Comparison of ENCODE assay signal across 9 cellular contexts in genomic region chr3:48694610-48695051, GRCh38. TPM values are rescaled to one million over a fixed set of nuclear protein-coding genes. Genes with fewer than 3 reads are reported as not detected.
DNase-seq lines count a peak whose midpoint lies in the region; ATAC-seq, FAIRE-seq and TF ChIP-seq lines count a peak whose summit lies in the region.
"Had no signal": no experiment of that assay in that cellular context is flagged by ENCODE, and none has a peak within 500 bp of the region (broad histone marks: within the 10 kb centered on the region; RNA-seq: fewer than 3 reads in every experiment).

No MANE protein-coding gene starts in this region.

- peak; percentile 49 to 87 (median 64) for ATAC-seq in right lobe of liver
- ATAC-seq in HepG2, result no peak
- no peak for ATAC-seq in GM19455 (IDR thresholded peaks at IDR 0.05; ENCODE audit: unreplicated experiment)
- no peak for ATAC-seq in HG03025 (IDR thresholded peaks at IDR 0.05; ENCODE audit: low FRiP score, unreplicated experiment)

- no peak overlapping the region for H3K4me2 ChIP-seq in HepG2 (ENCODE audit: low read depth, low read length)

- no peak for TF ChIP-seq RAD21 in HepG2 (CRISPR knock-in tag; IDR thresholded peaks at IDR 0.05)

- POLR2A ChIA-PET in HepG2 (lab: Yijun Ruan, JAX), result no interaction called here

- no peak for TF ChIP-seq EP300 in HepG2 (IDR thresholded peaks at IDR 0.05; ENCODE audit: low read depth in 2 of 2, low read length in 2 of 2)
- no peak for TF ChIP-seq EP300 in HepG2 (CRISPR knock-in tag; IDR thresholded peaks at IDR 0.05; ENCODE audit: borderline replicate concordance)

- WGBS in right lobe of liver (ENCODE audit: insufficient coverage, low coverage, low lambda C conversion rate, missing lambda C conversion rate), result 75% methylated on average over 6 of the region's 6 CpGs
- WGBS in HepG2 (ENCODE audit: low lambda C conversion rate), result 93% methylated on average over 6 of the region's 6 CpGs

- no peak for TF ChIP-seq POLR2A in right lobe of liver (IDR thresholded peaks at IDR 0.05)
- TF ChIP-seq POLR2A in HepG2 (IDR thresholded peaks at IDR 0.05; ENCODE audit: insufficient read depth in 1 of 2, low read depth in 2 of 2, low read length in 2 of 2), result no peak
- no peak for TF ChIP-seq POLR2A in vagina (IDR thresholded peaks at IDR 0.05)

- H3K4me1 ChIP-seq in right lobe of liver (peaks cover 0 to 31% (median 4%) of the 10 kb centered on the region in 4 donors), HepG2 (ENCODE audit: insufficient read depth, low read length) (peaks cover 12% of the 10 kb centered on the region), endocrine pancreas (ENCODE audit: control insufficient read depth, insufficient read depth, low read length) (peaks cover 8% of the 10 kb centered on the region), vagina (peaks cover 47% of the 10 kb centered on the region)

- H2AFZ ChIP-seq in HepG2 (ENCODE audit: low read length), result no peak overlapping the region

- DNase-seq in right lobe of liver, result peak; percentile 64 to 79 (median 73)
- DNase-seq in HepG2 (ENCODE audit: low spot score), result no peak
- DNase-seq in middle frontal gyrus (ENCODE audit: extremely low spot score, low spot score), result peak; percentile 67
- no peak for DNase-seq in vagina (ENCODE audit: extremely low spot score in 2 of 2)
- no peak for DNase-seq in OCI-M2 (lab: John Stamatoyannopoulos, UW; ENCODE audit: unreplicated experiment)
- DNase-seq: DND-41 had no signal

- H3K9ac ChIP-seq in HepG2 (ENCODE audit: insufficient read depth, low read depth, low read length) (no peak overlapping the region), endocrine pancreas (ENCODE audit: control insufficient read depth, insufficient read depth, low read length) (peak overlapping the region; percentile 62)

- H3K27ac ChIP-seq in right lobe of liver (peak overlapping the region in 1 of 3 donors; percentile 5), HepG2 (ENCODE audit: extremely low read length, insufficient read depth, low read length) (no peak overlapping the region), vagina (peak overlapping the region; percentile 82)

- H3K36me3 ChIP-seq in right lobe of liver, result peaks cover 5 to 68% (median 20%) of the 10 kb centered on the region in 4 donors
- peaks cover 32 to 69% of the 10 kb centered on the region in 2 experiments for H3K36me3 ChIP-seq in HepG2 (replicated peaks in 1 of 2; ENCODE audit: control insufficient read depth in 1 of 2, insufficient read depth in 2 of 2, low read length in 2 of 2)
- peaks cover 4% of the 10 kb centered on the region for H3K36me3 ChIP-seq in endocrine pancreas (ENCODE audit: control insufficient read depth, insufficient read depth, low read length)
- peaks cover 3 to 45% of the 10 kb centered on the region in 2 donors for H3K36me3 ChIP-seq in vagina

- in situ Hi-C loops in HepG2 (cut with HindIII; ENCODE audit: extremely low pct_ligation_motif_present, low pct_unique_long_range_greater_than_20kb), result no loop called here

- H3K4me3 ChIP-seq in right lobe of liver (no peak overlapping the region), HepG2 (replicated peaks in 1 of 3; ENCODE audit: insufficient read depth in 1 of 3, low read depth in 2 of 3, low read length in 3 of 3) (no peak overlapping the region), endocrine pancreas (ENCODE audit: control insufficient read depth, insufficient read depth, low read length) (no peak overlapping the region), vagina (peak overlapping the region; percentile 49 to 67)

- H3K27me3 ChIP-seq in right lobe of liver, result no peaks in the 10 kb centered on the region
- no peaks in the 10 kb centered on the region for H3K27me3 ChIP-seq in HepG2 (ENCODE audit: control insufficient read depth in 1 of 2, insufficient read depth in 2 of 2, low read length in 2 of 2)
- H3K27me3 ChIP-seq in endocrine pancreas (ENCODE audit: control insufficient read depth, insufficient read depth, low read length), result no peaks in the 10 kb centered on the region
- H3K27me3 ChIP-seq in vagina, result no peaks in the 10 kb centered on the region

- CTCF ChIA-PET in HepG2 (lab: Yijun Ruan, JAX; ENCODE audit: low intra/inter-chr PET ratio, low total read pairs), result no interaction called here

- H3K79me2 ChIP-seq in HepG2 (ENCODE audit: insufficient read depth, low read length), result peaks cover 34% of the 10 kb centered on the region

- intact Hi-C loops in right lobe of liver (cut with DNase I), result no loop called here
- intact Hi-C loops in HepG2 (cut with micrococcal nuclease; ENCODE audit: unreplicated experiment), result no loop called here
- intact Hi-C loops in vagina (cut with DNase I), result no loop called here

- no peaks in the 10 kb centered on the region for H3K9me3 ChIP-seq in right lobe of liver
- H3K9me3 ChIP-seq in HepG2 (ENCODE audit: low read length), result no peaks in the 10 kb centered on the region
- H3K9me3 ChIP-seq in endocrine pancreas (ENCODE audit: control insufficient read depth, low read length), result no peaks in the 10 kb centered on the region
- no peaks in the 10 kb centered on the region for H3K9me3 ChIP-seq in vagina

- peaks cover 36% of the 10 kb centered on the region for H4K20me1 ChIP-seq in HepG2 (ENCODE audit: insufficient read depth, low read length)

- TF ChIP-seq CTCF in right lobe of liver (IDR thresholded peaks at IDR 0.05) (no peak), HepG2 (CRISPR knock-in tag; IDR thresholded peaks at IDR 0.05) (no peak), vagina (IDR thresholded peaks at IDR 0.05) (no peak)

- no TSS peak for BruUV-seq in HepG2 (replicated peaks; lab: Mats Ljungman, UMichigan)

- no peak for FAIRE-seq in HepG2 (lab: Jason Lieb, UNC)

RNA-seq across cellular contexts. Expression of gene NCKIPSD, which starts 8.9 kb away (rescaled TPM):
- total RNA-seq in right lobe of liver, result 10 to 100 TPM in 4 of 6 experiments, 1 to 10 TPM in 2; 6.8 to 27.3 (median 12.3) TPM
- total RNA-seq in HepG2 (2016; rRNA removed; fragmentation: Illumina TruSeq; extraction: Trizol), result 13.5 and 14.3 TPM in 2 replicates
- total RNA-seq in HepG2 (2016; cell fraction: cytosol; rRNA removed; fragmentation: Illumina TruSeq; extraction: Trizol; ENCODE audit: low read depth), result 4.8 and 5.0 TPM in 2 replicates
- total RNA-seq in HepG2 (2016; cell fraction: insoluble cytoplasmic fraction; rRNA removed; fragmentation: Illumina TruSeq; extraction: Trizol), result 13.6 and 14.6 TPM in 2 replicates
- 10.8 and 12.0 TPM in 2 replicates for total RNA-seq in HepG2 (2016; cell fraction: membrane; rRNA removed; fragmentation: Illumina TruSeq; extraction: Trizol)
- total RNA-seq in HepG2 (2016; cell fraction: nucleus; rRNA removed; fragmentation: Illumina TruSeq; extraction: Trizol), result 12.7 and 17.2 TPM in 2 replicates
- polyA plus RNA-seq in HepG2 (2011; rRNA removed), result 35.2 and 44.2 TPM in 2 replicates
- polyA plus RNA-seq in HepG2 (2011; cell fraction: cytosol; rRNA removed), result 25.4 and 38.7 TPM in 2 replicates
- 79.3 and 90.0 TPM in 2 replicates for polyA plus RNA-seq in HepG2 (2011; cell fraction: nucleus; rRNA removed)
- 14.1 and 18.5 TPM in 2 replicates for polyA plus RNA-seq in HepG2 (2012)
- 6.3 and 6.6 TPM in 2 replicates for polyA plus RNA-seq in HepG2 (2016; cell fraction: cytosol; fragmentation: Illumina TruSeq; extraction: Trizol; ENCODE audit: low read depth)
- 15.7 and 21.1 TPM in 2 replicates for polyA plus RNA-seq in HepG2 (2016; cell fraction: insoluble cytoplasmic fraction; fragmentation: Illumina TruSeq; extraction: Trizol; ENCODE audit: low read depth)
- 10.6 and 11.9 TPM in 2 replicates for polyA plus RNA-seq in HepG2 (2016; cell fraction: membrane; fragmentation: Illumina TruSeq; extraction: Trizol; ENCODE audit: low read depth)
- polyA plus RNA-seq in HepG2 (2016; cell fraction: nucleus; fragmentation: Illumina TruSeq; extraction: Trizol; ENCODE audit: insufficient read depth, low read depth), result 26.0 and 26.3 TPM in 2 replicates
- polyA minus RNA-seq in HepG2 (2011; rRNA and poly(A)+ RNA removed; ENCODE audit: low replicate concordance), result 68.5 and 115 TPM in 2 replicates
- polyA minus RNA-seq in HepG2 (2011; cell fraction: cytosol; rRNA and poly(A)+ RNA removed), result 20.6 and 27.4 TPM in 2 replicates
- 27.7 and 30.7 TPM in 2 replicates for polyA minus RNA-seq in HepG2 (2011; cell fraction: nucleus; rRNA and poly(A)+ RNA removed)
- total RNA-seq in vagina, result 45.9 TPM

RNA-seq across cellular contexts. Expression of gene IP6K2, which starts 22.4 kb away (rescaled TPM):
- total RNA-seq in right lobe of liver, result 10 to 100 TPM; 25.4 to 31.4 (median 27.4) TPM
- total RNA-seq in HepG2 (2016; rRNA removed; fragmentation: Illumina TruSeq; extraction: Trizol), result 65.5 and 85.5 TPM in 2 replicates
- 19.4 and 21.6 TPM in 2 replicates for total RNA-seq in HepG2 (2016; cell fraction: cytosol; rRNA removed; fragmentation: Illumina TruSeq; extraction: Trizol; ENCODE audit: low read depth)
- 63.7 and 86.9 TPM in 2 replicates for total RNA-seq in HepG2 (2016; cell fraction: insoluble cytoplasmic fraction; rRNA removed; fragmentation: Illumina TruSeq; extraction: Trizol)
- 32.1 and 38.0 TPM in 2 replicates for total RNA-seq in HepG2 (2016; cell fraction: membrane; rRNA removed; fragmentation: Illumina TruSeq; extraction: Trizol)
- 100 and 109 TPM in 2 replicates for total RNA-seq in HepG2 (2016; cell fraction: nucleus; rRNA removed; fragmentation: Illumina TruSeq; extraction: Trizol)
- polyA plus RNA-seq in HepG2 (2011; rRNA removed), result 112 and 115 TPM in 2 replicates
- polyA plus RNA-seq in HepG2 (2011; cell fraction: cytosol; rRNA removed), result 66.7 and 84.4 TPM in 2 replicates
- 480 and 513 TPM in 2 replicates for polyA plus RNA-seq in HepG2 (2011; cell fraction: nucleus; rRNA removed)
- 77.2 and 80.7 TPM in 2 replicates for polyA plus RNA-seq in HepG2 (2012)
- polyA plus RNA-seq in HepG2 (2016; cell fraction: cytosol; fragmentation: Illumina TruSeq; extraction: Trizol; ENCODE audit: low read depth), result 16.4 and 20.0 TPM in 2 replicates
- polyA plus RNA-seq in HepG2 (2016; cell fraction: insoluble cytoplasmic fraction; fragmentation: Illumina TruSeq; extraction: Trizol; ENCODE audit: low read depth), result 82.8 and 83.9 TPM in 2 replicates
- 26.4 and 27.7 TPM in 2 replicates for polyA plus RNA-seq in HepG2 (2016; cell fraction: membrane; fragmentation: Illumina TruSeq; extraction: Trizol; ENCODE audit: low read depth)
- polyA plus RNA-seq in HepG2 (2016; cell fraction: nucleus; fragmentation: Illumina TruSeq; extraction: Trizol; ENCODE audit: insufficient read depth, low read depth), result 260 and 268 TPM in 2 replicates
- polyA minus RNA-seq in HepG2 (2011; rRNA and poly(A)+ RNA removed; ENCODE audit: low replicate concordance), result 71.8 and 84.4 TPM in 2 replicates
- polyA minus RNA-seq in HepG2 (2011; cell fraction: cytosol; rRNA and poly(A)+ RNA removed), result 23.0 and 26.6 TPM in 2 replicates
- polyA minus RNA-seq in HepG2 (2011; cell fraction: nucleus; rRNA and poly(A)+ RNA removed), result 87.8 and 89.9 TPM in 2 replicates
- 119 TPM for total RNA-seq in vagina

RNA-seq across cellular contexts. Expression of gene CELSR3, which starts 31.9 kb away (rescaled TPM):
- total RNA-seq in right lobe of liver, result under 1 TPM; 0.15 to 0.68 (median 0.34) TPM
- 3.2 and 5.4 TPM in 2 replicates for total RNA-seq in HepG2 (2016; rRNA removed; fragmentation: Illumina TruSeq; extraction: Trizol)
- total RNA-seq in HepG2 (2016; cell fraction: cytosol; rRNA removed; fragmentation: Illumina TruSeq; extraction: Trizol; ENCODE audit: low read depth), result 0.35 and 0.51 TPM in 2 replicates
- total RNA-seq in HepG2 (2016; cell fraction: insoluble cytoplasmic fraction; rRNA removed; fragmentation: Illumina TruSeq; extraction: Trizol), result 2.7 and 5.4 TPM in 2 replicates
- 1.1 and 1.2 TPM in 2 replicates for total RNA-seq in HepG2 (2016; cell fraction: membrane; rRNA removed; fragmentation: Illumina TruSeq; extraction: Trizol)
- 7.5 and 9.6 TPM in 2 replicates for total RNA-seq in HepG2 (2016; cell fraction: nucleus; rRNA removed; fragmentation: Illumina TruSeq; extraction: Trizol)
- 6.7 and 8.3 TPM in 2 replicates for polyA plus RNA-seq in HepG2 (2011; rRNA removed)
- 4.1 and 5.0 TPM in 2 replicates for polyA plus RNA-seq in HepG2 (2011; cell fraction: cytosol; rRNA removed)
- polyA plus RNA-seq in HepG2 (2011; cell fraction: nucleus; rRNA removed), result 54.2 and 80.2 TPM in 2 replicates
- 8.0 and 10.5 TPM in 2 replicates for polyA plus RNA-seq in HepG2 (2012)
- 0.34 and 0.35 TPM in 2 replicates for polyA plus RNA-seq in HepG2 (2016; cell fraction: cytosol; fragmentation: Illumina TruSeq; extraction: Trizol; ENCODE audit: low read depth)
- 2.4 and 3.0 TPM in 2 replicates for polyA plus RNA-seq in HepG2 (2016; cell fraction: insoluble cytoplasmic fraction; fragmentation: Illumina TruSeq; extraction: Trizol; ENCODE audit: low read depth)
- 0.61 and 0.63 TPM in 2 replicates for polyA plus RNA-seq in HepG2 (2016; cell fraction: membrane; fragmentation: Illumina TruSeq; extraction: Trizol; ENCODE audit: low read depth)
- 27.4 and 28.0 TPM in 2 replicates for polyA plus RNA-seq in HepG2 (2016; cell fraction: nucleus; fragmentation: Illumina TruSeq; extraction: Trizol; ENCODE audit: insufficient read depth, low read depth)
- polyA minus RNA-seq in HepG2 (2011; rRNA and poly(A)+ RNA removed; ENCODE audit: low replicate concordance), result 6.7 and 18.0 TPM in 2 replicates
- 6.9 and 7.0 TPM in 2 replicates for polyA minus RNA-seq in HepG2 (2011; cell fraction: cytosol; rRNA and poly(A)+ RNA removed)
- polyA minus RNA-seq in HepG2 (2011; cell fraction: nucleus; rRNA and poly(A)+ RNA removed), result 18.9 and 19.6 TPM in 2 replicates
- 2.2 TPM for total RNA-seq in vagina

RNA-seq across cellular contexts. Expression of gene SLC26A6, which starts 59.4 kb away (rescaled TPM):
- total RNA-seq in right lobe of liver, result 1 to 10 TPM; 6.6 to 9.9 (median 8.6) TPM
- total RNA-seq in HepG2 (2016; rRNA removed; fragmentation: Illumina TruSeq; extraction: Trizol), result 10.3 and 40.7 TPM in 2 replicates
- 8.0 and 8.2 TPM in 2 replicates for total RNA-seq in HepG2 (2016; cell fraction: cytosol; rRNA removed; fragmentation: Illumina TruSeq; extraction: Trizol; ENCODE audit: low read depth)
- 9.6 and 38.5 TPM in 2 replicates for total RNA-seq in HepG2 (2016; cell fraction: insoluble cytoplasmic fraction; rRNA removed; fragmentation: Illumina TruSeq; extraction: Trizol)
- total RNA-seq in HepG2 (2016; cell fraction: membrane; rRNA removed; fragmentation: Illumina TruSeq; extraction: Trizol), result 8.3 and 9.4 TPM in 2 replicates
- total RNA-seq in HepG2 (2016; cell fraction: nucleus; rRNA removed; fragmentation: Illumina TruSeq; extraction: Trizol), result 50.7 and 62.0 TPM in 2 replicates
- polyA plus RNA-seq in HepG2 (2011; rRNA removed), result 184 and 298 TPM in 2 replicates
- 90.8 and 93.6 TPM in 2 replicates for polyA plus RNA-seq in HepG2 (2011; cell fraction: cytosol; rRNA removed)
- polyA plus RNA-seq in HepG2 (2011; cell fraction: nucleus; rRNA removed), result 3,075 and 3,281 TPM in 2 replicates
- 163 and 233 TPM in 2 replicates for polyA plus RNA-seq in HepG2 (2012)
- polyA plus RNA-seq in HepG2 (2016; cell fraction: cytosol; fragmentation: Illumina TruSeq; extraction: Trizol; ENCODE audit: low read depth), result 3.5 and 4.6 TPM in 2 replicates
- polyA plus RNA-seq in HepG2 (2016; cell fraction: insoluble cytoplasmic fraction; fragmentation: Illumina TruSeq; extraction: Trizol; ENCODE audit: low read depth), result 6.7 and 9.8 TPM in 2 replicates
- 4.9 and 6.2 TPM in 2 replicates for polyA plus RNA-seq in HepG2 (2016; cell fraction: membrane; fragmentation: Illumina TruSeq; extraction: Trizol; ENCODE audit: low read depth)
- 133 and 147 TPM in 2 replicates for polyA plus RNA-seq in HepG2 (2016; cell fraction: nucleus; fragmentation: Illumina TruSeq; extraction: Trizol; ENCODE audit: insufficient read depth, low read depth)
- 56.2 and 422 TPM in 2 replicates for polyA minus RNA-seq in HepG2 (2011; rRNA and poly(A)+ RNA removed; ENCODE audit: low replicate concordance)
- 79.8 and 100 TPM in 2 replicates for polyA minus RNA-seq in HepG2 (2011; cell fraction: cytosol; rRNA and poly(A)+ RNA removed)
- polyA minus RNA-seq in HepG2 (2011; cell fraction: nucleus; rRNA and poly(A)+ RNA removed), result 459 and 526 TPM in 2 replicates
- 35.1 TPM for total RNA-seq in vagina

Comparison
In these comparisons a context has a peak if more than half of its experiments do, and no peak if none do; other contexts are left out.
1. ATAC-seq: peak in right lobe of liver (4 of 4); none in HepG2 (single experiment), GM19455 (single experiment) and HG03025 (single experiment).
2. DNase-seq: peak in right lobe of liver (3 of 3) and middle frontal gyrus (single experiment); none in HepG2 (single experiment), vagina (0 of 2) and OCI-M2 (single experiment).
3. H3K4me3 ChIP-seq: peak in vagina (2 of 2); none in right lobe of liver (0 of 3), HepG2 (0 of 3) and endocrine pancreas (single experiment).